8 cellular contexts compared by ENCODE assay signal in genomic region chr9:74498616-74499095, GRCh38. TPM values are rescaled to one million over a fixed set of nuclear protein-coding genes. Genes with fewer than 3 reads are reported as not detected.
DNase-seq lines count a peak whose midpoint lies in the region; ATAC-seq and TF ChIP-seq lines count a peak whose summit lies in the region.

No MANE protein-coding gene starts in this region.

- H3K9ac ChIP-seq in endodermal cell (ENCODE audit: extremely low read depth, low read length, poor library complexity, severe bottlenecking): no peak overlapping the region

- H3K9me3 Mint-ChIP-seq in endodermal cell (no peaks in the 10 kb centered on the region), nephron progenitor cell (no peaks in the 10 kb centered on the region)

- ATAC-seq in GM19467 (IDR thresholded peaks at IDR 0.05; ENCODE audit: unreplicated experiment): no peak

- H3K27me3 ChIP-seq in MG63: peaks cover 2% of the 10 kb centered on the region; the same call in 1 of the 2 replicates
- H3K27me3 ChIP-seq in endodermal cell (ENCODE audit: control insufficient read depth, insufficient read depth, low read length, poor library complexity, severe bottlenecking): peaks cover 64% of the 10 kb centered on the region

- TF ChIP-seq CTCF in endodermal cell (conservative IDR thresholded peaks at IDR 0.05) (no peak), nephron progenitor cell (IDR thresholded peaks at IDR 0.05) (no peak)

- H3K27me3 Mint-ChIP-seq in endodermal cell (ENCODE audit: insufficient read depth) (peaks cover 61% of the 10 kb centered on the region), nephron progenitor cell (ENCODE audit: low read depth, poor library complexity) (peaks cover 71% of the 10 kb centered on the region)

- H3K27ac ChIP-seq in endodermal cell (ENCODE audit: low read depth, low read length): no peak overlapping the region

- no peaks in the 10 kb centered on the region for H3K9me3 ChIP-seq in MG63
- H3K9me3 ChIP-seq in endodermal cell (ENCODE audit: control insufficient read depth, low read length): no peaks in the 10 kb centered on the region

- H3K4me1 Mint-ChIP-seq in endodermal cell (peaks cover 26% of the 10 kb centered on the region), nephron progenitor cell (peaks cover 45% of the 10 kb centered on the region)

- H3K27ac Mint-ChIP-seq in endodermal cell (no peak overlapping the region), nephron progenitor cell (no peak overlapping the region)

- DNase-seq in AG20443 (ENCODE audit: low spot score) (peak; percentile 6), MG63 (no peak), endodermal cell (peak; percentile 78), nephron progenitor cell (peak; percentile 42), NCI-H146 treated with DMSO at 0.1 percent for 48 hours (lab: John Stamatoyannopoulos, UW; ENCODE audit: unreplicated experiment) (no peak), OCI-M1 (lab: John Stamatoyannopoulos, UW) (no peak), RPMI8226 (no peak)

- 0% methylated on average over 6 to 34 of the region's 34 CpGs for WGBS in endodermal cell (ENCODE audit: insufficient coverage in 1 of 2, insufficient read length in 1 of 2), 2 experiments

- H3K4me3 ChIP-seq in MG63 (peak overlapping the region; percentile 55), endodermal cell (ENCODE audit: low read length) (peak overlapping the region; percentile 88)

- H3K36me3 ChIP-seq in MG63 (no peaks in the 10 kb centered on the region), endodermal cell (ENCODE audit: control insufficient read depth, insufficient read depth, low read length) (no peaks in the 10 kb centered on the region)

- H3K36me3 Mint-ChIP-seq in endodermal cell (ENCODE audit: low read depth): no peaks in the 10 kb centered on the region
- H3K36me3 Mint-ChIP-seq in nephron progenitor cell (ENCODE audit: low read depth): no peaks in the 10 kb centered on the region

- H3K4me3 Mint-ChIP-seq in endodermal cell (peak overlapping the region; percentile 64), nephron progenitor cell (peak overlapping the region; percentile 85)

- no peaks in the 10 kb centered on the region for H3K4me1 ChIP-seq in endodermal cell (ENCODE audit: control insufficient read depth, insufficient read depth, low read length)

RNA-seq across cellular contexts. Expression of gene RORB, which starts 1.5 kb away (rescaled TPM):
- not detected in 2 replicates for total RNA-seq in MG63 (2014; rRNA removed; shearing (Covaris generic); ENCODE audit: low replicate concordance)
- total RNA-seq in endodermal cell: under 1 TPM; 0.18 to 0.88 TPM
- polyA plus RNA-seq in endodermal cell (2013, experiment 1 of 2): 1.7 TPM
- 1.9 TPM for polyA plus RNA-seq in endodermal cell (2013, experiment 2 of 2)

Comparison
In these comparisons a context has a peak if more than half of its experiments do, and no peak if none do; other contexts are left out.
1. DNase-seq: peak in AG20443 (single experiment), endodermal cell (single experiment) and nephron progenitor cell (single experiment); none in MG63 (single experiment), NCI-H146 treated with DMSO at 0.1 percent for 48 hours (single experiment), OCI-M1 (single experiment) and RPMI8226 (single experiment).